Comparison of ENCODE assay signal across 8 cellular contexts in genomic region chr14:50321009-50321660, GRCh38. TPM values are rescaled to one million over a fixed set of nuclear protein-coding genes. Genes with fewer than 3 reads are reported as not detected.
DNase-seq lines count a peak whose midpoint lies in the region; ATAC-seq and TF ChIP-seq lines count a peak whose summit lies in the region.

No MANE protein-coding gene starts in this region.

- peak; percentile 74 for TF ChIP-seq RAD21 in HCT116 (IDR thresholded peaks at IDR 0.05; ENCODE audit: low read depth)

- H3K27me3 ChIP-seq in HCT116 (ENCODE audit: insufficient read depth, low read length) (no peaks in the 10 kb centered on the region), MM.1S (replicated peaks; ENCODE audit: insufficient read depth, low read length) (no peaks in the 10 kb centered on the region), SJCRH30 (no peaks in the 10 kb centered on the region), aorta (ENCODE audit: control insufficient read depth in 1 of 2, insufficient read depth in 2 of 2, low read length in 1 of 2) (no peaks in the 10 kb centered on the region)

- DNase-seq in HCT116 (ENCODE audit: low read depth, low spot score) (peak; percentile 83), MM.1S (peak; percentile 67), SJCRH30 (peak; percentile 62 to 87), glutamatergic neuron (peak; percentile 50), progenitor cell of endocrine pancreas (ENCODE audit: low spot score, unreplicated experiment) (no peak), aorta (peak in 1 of 2 donors; percentile 64)
- DNase-seq in activated naive CD4-positive, alpha-beta T cell treated with anti-CD3 and anti-CD28 coated beads, Interleukin-2, amount 10 ng/mL, durations not matched to agents 7 days and 5 days: peak; percentile 79

- H3K9me3 ChIP-seq in HCT116 (ENCODE audit: control insufficient read depth in 1 of 2, insufficient read depth in 1 of 2, low read depth in 1 of 2, low read length in 2 of 2) (no peaks in the 10 kb centered on the region), MM.1S (replicated peaks; ENCODE audit: insufficient read depth, low read length) (no peaks in the 10 kb centered on the region), SJCRH30 (replicated peaks) (no peaks in the 10 kb centered on the region), aorta (ENCODE audit: control insufficient read depth, low read length) (no peaks in the 10 kb centered on the region)

- peak; percentile 98 for ATAC-seq in HCT116
- ATAC-seq in aorta (ENCODE audit: low FRiP score): peak; percentile 97

- 1% methylated on average over 9 of the region's 9 CpGs for WGBS in aorta, 2 donors

- H3K4me3 ChIP-seq in GM08714 (ENCODE audit: low read length) (peak overlapping the region; percentile 39; the same call in 1 of the 2 replicates), HCT116 (replicated peaks in 1 of 2; ENCODE audit: low read depth in 1 of 2, low read length in 2 of 2) (peak overlapping the region; percentile 10 to 16), MM.1S (ENCODE audit: low read length) (peak overlapping the region; percentile 42), SJCRH30 (peak overlapping the region; percentile 45), aorta (ENCODE audit: low read length in 2 of 2) (peak overlapping the region; percentile 14 to 82)

- H3K9me2 ChIP-seq in HCT116 (ENCODE audit: insufficient read depth): no peaks in the 10 kb centered on the region
- no peaks in the 10 kb centered on the region for H3K9me2 ChIP-seq in MM.1S (replicated peaks; ENCODE audit: insufficient read depth, low read length)

- H4K20me1 ChIP-seq in HCT116 (ENCODE audit: insufficient read depth) (no peaks in the 10 kb centered on the region), MM.1S (ENCODE audit: insufficient read depth, low read length) (no peaks in the 10 kb centered on the region)

- H3K27ac Mint-ChIP-seq in activated naive CD4-positive, alpha-beta T cell treated with anti-CD3 and anti-CD28 coated beads, Interleukin-2, amount 10 ng/mL, durations not matched to agents 7 days and 5 days: no peak overlapping the region
- H3K27ac Mint-ChIP-seq in glutamatergic neuron (ENCODE audit: unreplicated experiment) (no peak overlapping the region), progenitor cell of endocrine pancreas (no peak overlapping the region)

- POLR2A ChIA-PET in HCT116 (lab: Charles Lee): interaction anchor here (1.5 to 1.6 kb wide), 2 partner anchors 9 to 211 kb away, joined by 3 to 7 read pairs; partner anchors contain the start of genes DMAC2L, L2HGDH and MAP4K5

- peaks cover 22% of the 10 kb centered on the region for H3K36me3 Mint-ChIP-seq in activated naive CD4-positive, alpha-beta T cell treated with anti-CD3 and anti-CD28 coated beads, Interleukin-2, amount 10 ng/mL, durations not matched to agents 7 days and 5 days
- H3K36me3 Mint-ChIP-seq in glutamatergic neuron (ENCODE audit: unreplicated experiment) (peaks cover 1% of the 10 kb centered on the region), progenitor cell of endocrine pancreas (ENCODE audit: insufficient read depth) (peaks cover 15% of the 10 kb centered on the region)

- H3K9me3 Mint-ChIP-seq in activated naive CD4-positive, alpha-beta T cell treated with anti-CD3 and anti-CD28 coated beads, Interleukin-2, amount 10 ng/mL, durations not matched to agents 7 days and 5 days: no peaks in the 10 kb centered on the region
- H3K9me3 Mint-ChIP-seq in glutamatergic neuron (ENCODE audit: unreplicated experiment) (peaks cover 4% of the 10 kb centered on the region), progenitor cell of endocrine pancreas (ENCODE audit: low read depth) (peaks cover 7% of the 10 kb centered on the region)

- H3K9ac ChIP-seq in HCT116 (ENCODE audit: low read length) (peak overlapping the region; percentile 29), MM.1S (ENCODE audit: low read length) (no peak overlapping the region; the same call in 1 of the 2 replicates)

- peak overlapping the region; percentile 67 for H2AFZ ChIP-seq in HCT116 (ENCODE audit: low read depth, low read length, poor library complexity, severe bottlenecking)
- no peak overlapping the region for H2AFZ ChIP-seq in MM.1S (ENCODE audit: low read length)

- H3K36me3 ChIP-seq in HCT116 (ENCODE audit: control insufficient read depth in 1 of 2, insufficient read depth in 2 of 2, low read length in 2 of 2): peaks cover 4 to 7% of the 10 kb centered on the region in 2 experiments; a peak in 1 of 4 replicates
- H3K36me3 ChIP-seq in MM.1S (replicated peaks; ENCODE audit: insufficient read depth, low read length): no peaks in the 10 kb centered on the region
- peaks cover 11% of the 10 kb centered on the region for H3K36me3 ChIP-seq in SJCRH30
- no peaks in the 10 kb centered on the region for H3K36me3 ChIP-seq in aorta (ENCODE audit: control insufficient read depth in 1 of 2, insufficient read depth in 2 of 2, low read length in 1 of 2)

- TF ChIP-seq POLR2A in HCT116 (IDR thresholded peaks at IDR 0.05; ENCODE audit: borderline replicate concordance, extremely low read depth, insufficient read depth, insufficient read length): no peak

- no TSS peak for BruUV-seq in HCT116 (replicated peaks; lab: Mats Ljungman, UMichigan)

- no peaks in the 10 kb centered on the region for H3K27me3 Mint-ChIP-seq in activated naive CD4-positive, alpha-beta T cell treated with anti-CD3 and anti-CD28 coated beads, Interleukin-2, amount 10 ng/mL, durations not matched to agents 7 days and 5 days
- H3K27me3 Mint-ChIP-seq in glutamatergic neuron (ENCODE audit: unreplicated experiment) (no peaks in the 10 kb centered on the region), progenitor cell of endocrine pancreas (no peaks in the 10 kb centered on the region)

- peak overlapping the region; percentile 52 for H3K4me2 ChIP-seq in HCT116 (ENCODE audit: low read length)
- H3K4me2 ChIP-seq in MM.1S (ENCODE audit: low read depth, low read length): peak overlapping the region; percentile 77

- H3K4me1 ChIP-seq in HCT116 (ENCODE audit: control insufficient read depth in 1 of 2, insufficient read depth in 2 of 2, low read length in 2 of 2) (peaks cover 5 to 10% of the 10 kb centered on the region in 2 experiments), MM.1S (ENCODE audit: low read length) (peaks cover 7% of the 10 kb centered on the region; the same call in 1 of the 2 replicates), SJCRH30 (no peaks in the 10 kb centered on the region), aorta (ENCODE audit: control insufficient read depth in 1 of 2, insufficient read depth in 2 of 2, low read length in 2 of 2) (no peaks in the 10 kb centered on the region)

- no peak overlapping the region for H3K4me3 Mint-ChIP-seq in activated naive CD4-positive, alpha-beta T cell treated with anti-CD3 and anti-CD28 coated beads, Interleukin-2, amount 10 ng/mL, durations not matched to agents 7 days and 5 days
- H3K4me3 Mint-ChIP-seq in glutamatergic neuron (ENCODE audit: unreplicated experiment): no peak overlapping the region
- no peak overlapping the region for H3K4me3 Mint-ChIP-seq in progenitor cell of endocrine pancreas (ENCODE audit: low read depth)

- peaks cover 13% of the 10 kb centered on the region; the same call in 1 of the 2 replicates for H3F3A ChIP-seq in MM.1S (ENCODE audit: insufficient read depth, low read length)

- CTCF ChIA-PET in HCT116 (lab: Charles Lee): interaction anchor here (0.7 to 2.4 kb wide), 24 partner anchors 9 to 539 kb away, joined by 3 to 18 read pairs (median 4); partner anchors contain the start of genes CDKL1, DMAC2L, L2HGDH and MAP4K5
- CTCF ChIA-PET in activated naive CD4-positive, alpha-beta T cell treated with anti-CD3 and anti-CD28 coated beads, Interleukin-2, amount 10 ng/mL, durations not matched to agents 7 days and 5 days (lab: Charles Lee): interaction anchor here (0.9 to 3.5 kb wide), 30 partner anchors 9 to 539 kb away, joined by 3 to 21 read pairs (median 4); partner anchors contain the start of genes CDKL1, DMAC2L, L2HGDH and MAP4K5

- TF ChIP-seq CTCF in HCT116 (IDR thresholded peaks at IDR 0.05 in 2 of 3, conservative IDR thresholded peaks at IDR 0.05 in 1 of 3; ENCODE audit: borderline replicate concordance in 1 of 3, insufficient read depth in 1 of 3, low read depth in 2 of 3, low read length in 2 of 3): peak; percentile 83 to 96 (median 95)
- TF ChIP-seq CTCF in MM.1S (IDR thresholded peaks at IDR 0.05; ENCODE audit: low read length): peak; percentile 71
- peak; percentile 65 for TF ChIP-seq CTCF in glutamatergic neuron (IDR thresholded peaks at IDR 0.05; ENCODE audit: partially characterized antibody, unreplicated experiment)
- TF ChIP-seq CTCF in progenitor cell of endocrine pancreas (IDR thresholded peaks at IDR 0.05; ENCODE audit: unreplicated experiment): peak; percentile 91

- H3K79me2 ChIP-seq in HCT116 (ENCODE audit: insufficient read depth, low read length): 0 out of 2 replicates have a peak, but pooled peaks cover 3% of the 10 kb centered on the region
- peaks cover 5% of the 10 kb centered on the region; the same call in 1 of the 2 replicates for H3K79me2 ChIP-seq in MM.1S (ENCODE audit: low read length)

- H3K4me1 Mint-ChIP-seq in activated naive CD4-positive, alpha-beta T cell treated with anti-CD3 and anti-CD28 coated beads, Interleukin-2, amount 10 ng/mL, durations not matched to agents 7 days and 5 days: peaks cover 23% of the 10 kb centered on the region
- H3K4me1 Mint-ChIP-seq in glutamatergic neuron (ENCODE audit: low read depth, unreplicated experiment): peaks cover 10% of the 10 kb centered on the region
- no peaks in the 10 kb centered on the region for H3K4me1 Mint-ChIP-seq in progenitor cell of endocrine pancreas (ENCODE audit: low read depth)

- intact Hi-C loops in HCT116 (cut with micrococcal nuclease) (loop anchor here (1.0 to 5.0 kb wide), 3 partner anchors 76 to 457 kb away; partner anchors contain the start of genes CDKL1 and MAP4K5), aorta (cut with DNase I) (loop anchor here (1.0 kb wide), 1 partner anchor 211 kb away; the partner anchor contains the start of gene MAP4K5 (in 2 of the 2))

- RAD21 ChIA-PET in HCT116 (lab: Charles Lee; ENCODE audit: low non-redundant PET in 1 of 2, low total read pairs in 2 of 2, uncharacterized antibody in 2 of 2, unreplicated experiment in 2 of 2): interaction anchor here in 1 of 2 experiments (0.6 to 1.1 kb wide), 4 partner anchors 9 to 455 kb away, joined by 3 to 4 read pairs (median 4); partner anchors contain the start of genes DMAC2L, L2HGDH and MAP4K5

- peak overlapping the region; percentile 21; the same call in 1 of the 2 replicates for H3K27ac ChIP-seq in HCT116 (ENCODE audit: low read depth, low read length)
- H3K27ac ChIP-seq in MM.1S (ENCODE audit: low read length): peak overlapping the region; percentile 62
- H3K27ac ChIP-seq in SJCRH30: 0 out of 2 replicates have a peak overlapping the region, but pooled peaks have one; percentile 3
- H3K27ac ChIP-seq in aorta (ENCODE audit: low read depth in 1 of 2, low read length in 2 of 2): peak overlapping the region; percentile 57 to 68

RNA-seq across cellular contexts. Expression of gene DMAC2L, which starts 9.0 kb away (rescaled TPM):
- total RNA-seq in HCT116 (2021; ENCODE audit: unreplicated experiment) (8.9 TPM), glutamatergic neuron (ENCODE audit: unreplicated experiment) (22.7 TPM), progenitor cell of endocrine pancreas (19.6 and 21.7 TPM in 2 replicates), aorta (10 to 100 TPM; 13.1 to 15.8 TPM)
- 5.5 and 6.4 TPM in 2 replicates for polyA plus RNA-seq in HCT116 (2012)
- 9.8 and 10.6 TPM in 2 replicates for total RNA-seq in SJCRH30 (2014; rRNA removed; shearing (Covaris generic))
- 10 to 100 TPM in 1 of 2 donors, 1 to 10 TPM in 1; 6.8 to 11.4 TPM for polyA plus RNA-seq in aorta

RNA-seq across cellular contexts. Expression of gene L2HGDH, which starts 9.1 kb away (rescaled TPM):
- 16.9 TPM for total RNA-seq in HCT116 (2021; ENCODE audit: unreplicated experiment)
- polyA plus RNA-seq in HCT116 (2012): 9.5 and 9.9 TPM in 2 replicates
- 14.6 and 15.2 TPM in 2 replicates for total RNA-seq in SJCRH30 (2014; rRNA removed; shearing (Covaris generic))
- total RNA-seq in glutamatergic neuron (ENCODE audit: unreplicated experiment): 6.7 TPM
- 13.1 and 14.4 TPM in 2 replicates for total RNA-seq in progenitor cell of endocrine pancreas
- 1 to 10 TPM; 2.1 to 2.7 TPM for total RNA-seq in aorta
- 1 to 10 TPM; 1.9 to 2.5 TPM for polyA plus RNA-seq in aorta

Comparison
In these comparisons a context has a peak if more than half of its experiments do, and no peak if none do; other contexts are left out.
1. H3K27ac ChIP-seq: peak in every context shown above with its lines; median percentile 62 in aorta; 62 in MM.1S; 21 in HCT116; 3 in SJCRH30.